ENCODE assay signal across 7 cellular contexts in the genomic region with DNA sequence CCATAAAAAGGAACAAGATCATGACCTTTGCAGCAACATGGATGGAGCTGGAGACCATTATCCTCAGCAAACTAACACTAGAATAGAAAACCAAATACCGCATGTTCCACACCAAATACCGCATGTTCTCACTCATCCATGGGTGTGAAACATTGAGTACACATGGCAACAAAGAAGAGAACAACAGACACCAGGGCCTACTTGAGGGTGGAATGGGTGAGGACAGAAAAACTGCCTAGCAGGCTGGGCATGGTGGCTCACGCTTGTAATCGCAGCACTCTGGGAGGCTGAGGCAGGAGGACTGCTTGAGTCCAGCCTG. TPM values are rescaled to one million over a fixed set of nuclear protein-coding genes. Genes with fewer than 3 reads are reported as not detected.
DNase-seq lines count a peak whose midpoint lies in the region; ATAC-seq and TF ChIP-seq lines count a peak whose summit lies in the region.
"Had no signal": no experiment of that assay in that cellular context is flagged by ENCODE, and none has a peak within 500 bp of the region (broad histone marks: within the 10 kb centered on the region; RNA-seq: fewer than 3 reads in every experiment).

No MANE protein-coding gene starts in this region.

- H3K9me3 Mint-ChIP-seq in activated T-cell treated with anti-CD3 and anti-CD28 coated beads, Interleukin-2, amount 50 U/mL, for 4 hours = peaks cover 7% of the 10 kb centered on the region

- intact Hi-C loops in dorsolateral prefrontal cortex (cut with DNase I) = no loop called here

- peaks cover 92% of the 10 kb centered on the region for H3K4me1 Mint-ChIP-seq in activated T-cell treated with anti-CD3 and anti-CD28 coated beads, Interleukin-2, amount 50 U/mL, for 4 hours (ENCODE audit: low read depth)

- peak overlapping the region; percentile 74 for H3K4me3 Mint-ChIP-seq in activated T-cell treated with anti-CD3 and anti-CD28 coated beads, Interleukin-2, amount 50 U/mL, for 4 hours

- peaks cover 7% of the 10 kb centered on the region for H3K4me1 ChIP-seq in BE2C

- H3K36me3 ChIP-seq in BE2C = no peaks in the 10 kb centered on the region

- no peak for TF ChIP-seq CTCF in dorsolateral prefrontal cortex (IDR thresholded peaks at IDR 0.05 in 54 of 56, conservative IDR thresholded peaks at IDR 0.05 in 2 of 56; ENCODE audit: low read depth in 1 of 56, partially characterized antibody in 56 of 56)
- TF ChIP-seq CTCF in BE2C (IDR thresholded peaks at IDR 0.05; ENCODE audit: low read depth, low read length) = no peak

- no peak for DNase-seq in activated T-cell treated with anti-CD3 and anti-CD28 coated beads, Interleukin-2, amount 50 U/mL, for 4 hours
- DNase-seq in activated T-cell treated with anti-CD3 and anti-CD28 coated beads, Interleukin-2, amount 50 U/mL, for 48 hours = no peak
- DNase-seq in dorsolateral prefrontal cortex = no peak
- DNase-seq in KG1 (lab: John Stamatoyannopoulos, UW) = no peak
- no peak for DNase-seq in BE2C

- no peak for ATAC-seq in activated T-cell treated with anti-CD3 and anti-CD28 coated beads, Interleukin-2, amount 50 U/mL, for 4 hours

- H3K27me3 Mint-ChIP-seq in activated T-cell treated with anti-CD3 and anti-CD28 coated beads, Interleukin-2, amount 50 U/mL, for 4 hours (ENCODE audit: low read depth) = no peaks in the 10 kb centered on the region

- peaks cover 20% of the 10 kb centered on the region for H3K36me3 Mint-ChIP-seq in activated T-cell treated with anti-CD3 and anti-CD28 coated beads, Interleukin-2, amount 50 U/mL, for 4 hours (ENCODE audit: insufficient read depth)

- H3K27me3 ChIP-seq in dorsolateral prefrontal cortex = no peaks in the 10 kb centered on the region
- H3K27me3 ChIP-seq in BE2C = no peaks in the 10 kb centered on the region

- H3K9me3 ChIP-seq in BE2C = no peaks in the 10 kb centered on the region

- peak overlapping the region in 36 of 59 donors; percentile 5 to 95 (median 68) for H3K27ac ChIP-seq in dorsolateral prefrontal cortex
- H3K27ac ChIP-seq in temporal lobe (ENCODE audit: low read depth, low read length) = peak overlapping the region; percentile 54
- H3K27ac ChIP-seq: parathyroid adenoma had no signal

- H3K4me3 ChIP-seq in dorsolateral prefrontal cortex = no peak overlapping the region
- no peak overlapping the region for H3K4me3 ChIP-seq in BE2C (ENCODE audit: low read depth, low read length)

RNA-seq across cellular contexts. Expression of a gene that starts 12.3 kb away (rescaled TPM):
- 100 to 1,000 TPM in 2 of 3 donors, 10 to 100 TPM in 1; 86.3 to 121 (median 108) TPM for total RNA-seq in activated T-cell treated with anti-CD3 and anti-CD28 coated beads, Interleukin-2, amount 50 U/mL, for 4 hours
- total RNA-seq in dorsolateral prefrontal cortex (10 to 100 TPM; 25.6 to 70.9 (median 43.6) TPM), temporal lobe (17.7 TPM)
- 73.8 TPM for polyA plus RNA-seq in BE2C (2012; ENCODE audit: insufficient read depth, insufficient read length, low read depth)

RNA-seq across cellular contexts. Expression of a gene that starts 21.7 kb away (rescaled TPM):
- total RNA-seq in activated T-cell treated with anti-CD3 and anti-CD28 coated beads, Interleukin-2, amount 50 U/mL, for 4 hours = under 1 TPM; 0.13 to 0.33 (median 0.18) TPM
- total RNA-seq in dorsolateral prefrontal cortex (1 to 10 TPM in 5 of 120 experiments, under 1 TPM in 70, not detected in 45; 0.07 to 1.6 (median 0.15) TPM), temporal lobe (0.25 TPM)
- polyA plus RNA-seq in BE2C (2012; ENCODE audit: insufficient read depth, insufficient read length, low read depth) = 0.39 TPM

RNA-seq across cellular contexts. Expression of a gene that starts 50.9 kb away (rescaled TPM):
- total RNA-seq in activated T-cell treated with anti-CD3 and anti-CD28 coated beads, Interleukin-2, amount 50 U/mL, for 4 hours = 10 to 100 TPM; 20.6 to 24.1 (median 21.7) TPM
- total RNA-seq in dorsolateral prefrontal cortex (10 to 100 TPM; 21.4 to 47.9 (median 34.8) TPM), temporal lobe (5.7 TPM)
- polyA plus RNA-seq in BE2C (2012; ENCODE audit: insufficient read depth, insufficient read length, low read depth) = 19.9 TPM

RNA-seq across cellular contexts. Expression of a gene that starts 55.8 kb away (rescaled TPM):
- 10 to 100 TPM; 50.7 to 61.2 (median 53.6) TPM for total RNA-seq in activated T-cell treated with anti-CD3 and anti-CD28 coated beads, Interleukin-2, amount 50 U/mL, for 4 hours
- total RNA-seq in dorsolateral prefrontal cortex (10 to 100 TPM; 21.1 to 40.5 (median 28.6) TPM), temporal lobe (15.0 TPM)
- 45.7 TPM for polyA plus RNA-seq in BE2C (2012; ENCODE audit: insufficient read depth, insufficient read length, low read depth)

RNA-seq across cellular contexts. Expression of a gene that starts 58.4 kb away (rescaled TPM):
- total RNA-seq in activated T-cell treated with anti-CD3 and anti-CD28 coated beads, Interleukin-2, amount 50 U/mL, for 4 hours = 1 to 10 TPM; 6.9 to 8.2 (median 7.9) TPM
- total RNA-seq in dorsolateral prefrontal cortex (100 to 1,000 TPM in 10 of 120 experiments, 10 to 100 TPM in 110; 64.5 to 119 (median 85.0) TPM), temporal lobe (26.6 TPM)
- polyA plus RNA-seq in BE2C (2012; ENCODE audit: insufficient read depth, insufficient read length, low read depth) = 18.3 TPM
